ENCODE assay signal across 8 cellular contexts in genomic region chr4:2792711-2793577, GRCh38. TPM values are rescaled to one million over a fixed set of nuclear protein-coding genes. Genes with fewer than 3 reads are reported as not detected.
DNase-seq lines count a peak whose midpoint lies in the region; ATAC-seq and TF ChIP-seq lines count a peak whose summit lies in the region.

Gene SH3BP2, plus strand, starts transcription at chr4:2793085. Its CDS starts 27,533 bp downstream, at chr4:2820618.

- H3K4me2 ChIP-seq in GM23338: peak within 1 kb of the TSS; percentile 81

- no TSS peak for BruUV-seq in Panc1 (replicated peaks; lab: Mats Ljungman, UMichigan)

- peak; percentile 69 for DNase-seq in Ammon's horn (ENCODE audit: low spot score)
- DNase-seq in GM23338 (ENCODE audit: low spot score): peak; percentile 90
- no peak for DNase-seq in Panc1 (ENCODE audit: low read depth, low spot score)
- peak; percentile 56 to 64 for DNase-seq in activated naive CD4-positive, alpha-beta T cell treated with anti-CD3 and anti-CD28 coated beads, Interleukin-2, amount 50 U/mL, for 72 hours (ENCODE audit: low spot score in 2 of 2)
- DNase-seq in glomerular visceral epithelial cell (ENCODE audit: extremely low spot score): peak; percentile 84
- DNase-seq in occipital lobe (lab: John Stamatoyannopoulos, UW): no peak
- DNase-seq in vagina (ENCODE audit: extremely low spot score in 2 of 2): no peak

- no peaks in the 10 kb centered on the region for H3K36me3 ChIP-seq in GM23338 (ENCODE audit: insufficient read depth)
- no peaks in the 10 kb centered on the region for H3K36me3 ChIP-seq in Panc1 (ENCODE audit: control insufficient read depth, insufficient read depth, low read length)
- H3K36me3 ChIP-seq in vagina: no peaks in the 10 kb centered on the region

- no peak within 1 kb of the TSS for H3K27ac ChIP-seq in GM23338 (ENCODE audit: low read depth)
- H3K27ac ChIP-seq in Panc1 (ENCODE audit: low read length): peak within 1 kb of the TSS; percentile 89
- peak within 1 kb of the TSS; percentile 90 for H3K27ac ChIP-seq in vagina

- peak within 1 kb of the TSS; percentile 52; the same call in 1 of the 2 replicates for H2AFZ ChIP-seq in GM23338

- intact Hi-C loops in Panc1 (cut with micrococcal nuclease; ENCODE audit: unreplicated experiment): loop anchor here (10.0 kb wide), 1 partner anchor 142 kb away; no protein-coding TSS in a partner anchor
- intact Hi-C loops in vagina (cut with DNase I): no loop called here

- H3K36me3 Mint-ChIP-seq in GM23338 (ENCODE audit: low read depth): no peaks in the 10 kb centered on the region
- no peaks in the 10 kb centered on the region for H3K36me3 Mint-ChIP-seq in activated naive CD4-positive, alpha-beta T cell treated with anti-CD3 and anti-CD28 coated beads, Interleukin-2, amount 50 U/mL, for 72 hours

- ATAC-seq in GM23338: peak; percentile 72
- ATAC-seq in Panc1: peak; percentile 50
- peak; percentile 24 to 79 for ATAC-seq in activated naive CD4-positive, alpha-beta T cell treated with anti-CD3 and anti-CD28 coated beads, Interleukin-2, amount 50 U/mL, for 72 hours
- no peak for ATAC-seq in HG02588 (IDR thresholded peaks at IDR 0.05; ENCODE audit: unreplicated experiment)

- no peaks in the 10 kb centered on the region for H4K20me1 ChIP-seq in GM23338 (replicated peaks; ENCODE audit: insufficient read depth)

- peaks cover 26% of the 10 kb centered on the region for H3K4me1 Mint-ChIP-seq in GM23338

- in situ Hi-C loops in Panc1 (cut with HindIII; ENCODE audit: low pct_unique_long_range_greater_than_20kb, low sequenced_read_pairs): no loop called here

- POLR2A ChIA-PET in Panc1 (lab: Charles Lee): no interaction called here

- H3K4me1 ChIP-seq in GM23338 (ENCODE audit: insufficient read depth) (peaks cover 5% of the 10 kb centered on the region), Panc1 (ENCODE audit: control insufficient read depth, insufficient read depth, low read length) (peaks cover 53% of the 10 kb centered on the region), vagina (peaks cover 54% of the 10 kb centered on the region)

- CTCF ChIA-PET in Panc1 (lab: Charles Lee): no interaction called here

- no peaks in the 10 kb centered on the region; the same call in 2 of the 3 replicates for H3K9me3 Mint-ChIP-seq in GM23338
- no peaks in the 10 kb centered on the region for H3K9me3 Mint-ChIP-seq in activated naive CD4-positive, alpha-beta T cell treated with anti-CD3 and anti-CD28 coated beads, Interleukin-2, amount 50 U/mL, for 72 hours

- H3K27me3 ChIP-seq in GM23338 (ENCODE audit: insufficient read depth): peaks cover 16% of the 10 kb centered on the region
- H3K27me3 ChIP-seq in Panc1 (ENCODE audit: control insufficient read depth, insufficient read depth, low read length): no peaks in the 10 kb centered on the region
- H3K27me3 ChIP-seq in vagina: no peaks in the 10 kb centered on the region

- TF ChIP-seq POLR2A in vagina (IDR thresholded peaks at IDR 0.05): peak in 1 of 2 donors; percentile 34

- peaks cover 26% of the 10 kb centered on the region for H3K27me3 Mint-ChIP-seq in GM23338 (ENCODE audit: insufficient read depth, low read depth, poor library complexity)

- H3K27ac Mint-ChIP-seq in GM23338: no peak within 1 kb of the TSS
- H3K27ac Mint-ChIP-seq in activated naive CD4-positive, alpha-beta T cell treated with anti-CD3 and anti-CD28 coated beads, Interleukin-2, amount 50 U/mL, for 72 hours: peak within 1 kb of the TSS; percentile 22 to 85

- H3K9me3 ChIP-seq in Panc1 (ENCODE audit: control insufficient read depth, insufficient read depth, low read depth, low read length) (no peaks in the 10 kb centered on the region), vagina (no peaks in the 10 kb centered on the region)

- H3K4me3 ChIP-seq in GM23338 (peak within 1 kb of the TSS; percentile 61), Panc1 (ENCODE audit: low read depth in 2 of 2, low read length in 2 of 2) (peak within 1 kb of the TSS; percentile 54 to 77), vagina (peak within 1 kb of the TSS; percentile 59 to 73)

- 0 out of 2 replicates have a peak, but pooled peaks cover 5% of the 10 kb centered on the region for H3F3A ChIP-seq in GM23338 (replicated peaks; ENCODE audit: low read depth)

- no peaks in the 10 kb centered on the region for H3K9me2 ChIP-seq in GM23338 (ENCODE audit: insufficient read depth)

- TF ChIP-seq CTCF in GM23338 (conservative IDR thresholded peaks at IDR 0.05; ENCODE audit: low read depth in 2 of 2) (no peak), Panc1 (IDR thresholded peaks at IDR 0.05) (no peak), vagina (IDR thresholded peaks at IDR 0.05) (no peak)

- H3K4me3 Mint-ChIP-seq in GM23338: peak within 1 kb of the TSS; percentile 79

- H3K79me2 ChIP-seq in GM23338 (replicated peaks; ENCODE audit: insufficient read depth): no peaks in the 10 kb centered on the region

TF ChIP-seq in GM23338, 12 proteins besides CTCF, POLR2A, EP300 and RAD21:
- TF ChIP-seq EZH2 (IDR thresholded peaks at IDR 0.05; ENCODE audit: low read depth, unreplicated experiment): no peak
- no peak for TF ChIP-seq CREB1 (CRISPR knock-in tag; IDR thresholded peaks at IDR 0.05; ENCODE audit: low read depth)
- no peak for TF ChIP-seq JUNB (IDR thresholded peaks at IDR 0.05; ENCODE audit: unreplicated experiment)
- no peak for TF ChIP-seq NANOG (IDR thresholded peaks at IDR 0.05; ENCODE audit: borderline replicate concordance)
- TF ChIP-seq ETS1 (IDR thresholded peaks at IDR 0.05): no peak
- TF ChIP-seq POLR2AphosphoS5 (IDR thresholded peaks at IDR 0.05; ENCODE audit: low read depth): 0 out of 2 replicates have a peak, but pooled peaks have one; percentile 14
- no peak for TF ChIP-seq STAT1 (IDR thresholded peaks at IDR 0.05; ENCODE audit: unreplicated experiment)

RNA-seq across cellular contexts. Expression of gene SH3BP2, which starts in this region (rescaled TPM):
- total RNA-seq in GM23338 (2014; rRNA removed; shearing (Covaris generic)): 29.9 and 43.9 TPM in 2 replicates
- polyA plus RNA-seq in GM23338 (2016; fragmentation: Nextera tagmentation; extraction: Ambion mirVana): 15.2 and 22.2 TPM in 2 replicates
- total RNA-seq in Panc1 (2021; ENCODE audit: unreplicated experiment): 93.4 TPM
- polyA plus RNA-seq in Panc1 (2012; ENCODE audit: insufficient read length): 56.2 TPM
- total RNA-seq in activated naive CD4-positive, alpha-beta T cell treated with anti-CD3 and anti-CD28 coated beads, Interleukin-2, amount 50 U/mL, for 72 hours: 10 to 100 TPM; 56.6 to 77.6 TPM
- total RNA-seq in occipital lobe: 24.8 TPM
- total RNA-seq in vagina: 102 TPM

Comparison
In these comparisons a context has a peak if more than half of its experiments do, and no peak if none do; other contexts are left out.
1. DNase-seq: peak in Ammon's horn (single experiment), GM23338 (single experiment), activated naive CD4-positive, alpha-beta T cell treated with anti-CD3 and anti-CD28 coated beads, Interleukin-2, amount 50 U/mL, for 72 hours (2 of 2) and glomerular visceral epithelial cell (single experiment); none in Panc1 (single experiment), occipital lobe (single experiment) and vagina (0 of 2).
2. Peak in every context shown above with its lines, with median percentiles within 50 percentile points of each other: H3K4me3 ChIP-seq.